Comparison of ENCODE assay signal across 13 cellular contexts in the genomic region with DNA sequence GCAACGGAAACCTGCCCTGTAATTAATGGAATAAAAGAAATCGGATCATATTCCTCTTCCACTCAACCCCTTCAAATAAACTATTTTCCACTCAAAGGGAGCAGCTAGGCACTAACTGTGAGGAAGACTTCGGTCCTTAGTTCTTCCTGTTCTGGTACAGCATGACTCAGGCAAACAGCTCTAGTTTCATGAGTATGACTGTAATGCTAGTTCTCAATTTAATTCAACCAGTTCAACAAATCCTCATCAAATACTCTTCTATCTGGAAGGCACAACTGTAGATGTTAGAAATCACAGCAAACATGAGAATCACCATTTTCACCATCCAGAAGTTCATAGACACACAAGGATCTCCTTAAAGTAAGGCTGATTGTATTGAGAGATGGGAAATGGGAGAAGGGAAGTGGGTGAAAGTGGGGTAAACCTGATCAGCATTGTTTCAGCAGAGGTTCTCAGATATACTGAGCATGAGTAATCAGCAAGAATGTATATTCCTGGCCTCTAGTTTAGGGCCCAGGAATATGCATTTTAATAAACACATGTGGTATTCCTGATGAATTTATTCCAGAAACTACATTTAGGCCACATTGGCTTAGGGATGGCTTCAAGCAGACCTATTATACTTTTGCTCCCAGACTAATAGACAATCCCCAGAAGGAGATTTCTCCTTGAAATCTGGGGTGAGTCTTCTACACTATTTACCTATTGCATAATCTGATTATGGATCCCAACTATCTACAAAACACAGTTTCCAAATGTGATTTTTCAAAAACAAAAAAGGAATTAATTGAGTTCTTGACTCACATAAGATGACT.
A peak's percentile ranks its signal among the peaks of the same experiment; 100 is the strongest.
DNase-seq lines count a peak whose midpoint lies in the region; ATAC-seq, FAIRE-seq and TF ChIP-seq lines count a peak whose summit lies in the region.
"Had no signal": no experiment of that assay in that cellular context is flagged by ENCODE, and none has a peak within 500 bp of the region (broad histone marks: within the 10 kb centered on the region; RNA-seq: fewer than 3 reads in every experiment).

No MANE protein-coding gene starts in this region.

- DNase-seq in GM12891 (ENCODE audit: insufficient read length, low spot score): no peak
- DNase-seq in HT1080 (ENCODE audit: low read depth): peak; percentile 69
- peak; percentile 51 for DNase-seq in astrocyte of the spinal cord (ENCODE audit: low read depth, low spot score)
- DNase-seq in GM10248 (ENCODE audit: extremely low spot score): no peak
- no peak for DNase-seq in natural killer cell treated with Interleukin-12 subunit alpha and Interleukin-12 subunit beta and Interleukin-15 and Interleukin-18, amount 100 ng/mL, for 72 hours (ENCODE audit: low spot score)
- DNase-seq: activated CD4-positive, alpha-beta T cell treated with anti-CD3 and anti-CD28 coated beads, Interleukin-2, amount 10 ng/mL, durations not matched to agents 7 days and 5 days; Kasumi-1; stimulated activated CD4-positive, alpha-beta T cell treated with anti-CD3 and anti-CD28 coated beads, Interleukin-2, amount 100 ng/mL, for 24 hours had no signal

- peaks cover 20% of the 10 kb centered on the region for H3K4me1 ChIP-seq in mucosa of stomach (ENCODE audit: control insufficient read depth, insufficient read depth, low read length)

- H3K36me3 ChIP-seq in mucosa of stomach (ENCODE audit: control insufficient read depth, insufficient read depth, low read length): no peaks in the 10 kb centered on the region
- H3K36me3 ChIP-seq: thoracic aorta had no signal

- H3K9me3 Mint-ChIP-seq in natural killer cell treated with Interleukin-12 subunit alpha and Interleukin-12 subunit beta and Interleukin-15 and Interleukin-18, amount 100 ng/mL, for 72 hours: no peaks in the 10 kb centered on the region
- H3K9me3 Mint-ChIP-seq: activated CD4-positive, alpha-beta T cell treated with anti-CD3 and anti-CD28 coated beads, Interleukin-2, amount 10 ng/mL, durations not matched to agents 7 days and 5 days had no signal

- POLR2A ChIA-PET in GM10248 (lab: Yijun Ruan, JAX): no interaction called here

- H3K36me3 Mint-ChIP-seq in natural killer cell treated with Interleukin-12 subunit alpha and Interleukin-12 subunit beta and Interleukin-15 and Interleukin-18, amount 100 ng/mL, for 72 hours: no peaks in the 10 kb centered on the region

- TF ChIP-seq POLR2A in GM12891 (IDR thresholded peaks at IDR 0.05; ENCODE audit: low read depth, low read length): no peak

- H3K4me3 ChIP-seq in astrocyte of the spinal cord (ENCODE audit: low read depth, low read length) (no peak overlapping the region), mucosa of stomach (ENCODE audit: low read length) (no peak overlapping the region)
- H3K4me3 ChIP-seq: thoracic aorta had no signal

- H3K9me3 ChIP-seq in mucosa of stomach (ENCODE audit: control insufficient read depth, low read length): no peaks in the 10 kb centered on the region
- H3K9me3 ChIP-seq: thoracic aorta had no signal

- H3K4me3 Mint-ChIP-seq in natural killer cell treated with Interleukin-12 subunit alpha and Interleukin-12 subunit beta and Interleukin-15 and Interleukin-18, amount 100 ng/mL, for 72 hours: no peak overlapping the region
- H3K4me3 Mint-ChIP-seq: activated CD4-positive, alpha-beta T cell treated with anti-CD3 and anti-CD28 coated beads, Interleukin-2, amount 10 ng/mL, durations not matched to agents 7 days and 5 days had no signal

- no peak overlapping the region for H3K27ac Mint-ChIP-seq in natural killer cell treated with Interleukin-12 subunit alpha and Interleukin-12 subunit beta and Interleukin-15 and Interleukin-18, amount 100 ng/mL, for 72 hours
- H3K27ac Mint-ChIP-seq: activated CD4-positive, alpha-beta T cell treated with anti-CD3 and anti-CD28 coated beads, Interleukin-2, amount 10 ng/mL, durations not matched to agents 7 days and 5 days had no signal

- H3K4me1 Mint-ChIP-seq in natural killer cell treated with Interleukin-12 subunit alpha and Interleukin-12 subunit beta and Interleukin-15 and Interleukin-18, amount 100 ng/mL, for 72 hours (ENCODE audit: low read depth in 2 of 2): peaks cover 0 to 4% of the 10 kb centered on the region in 2 donors
- H3K4me1 Mint-ChIP-seq: activated CD4-positive, alpha-beta T cell treated with anti-CD3 and anti-CD28 coated beads, Interleukin-2, amount 10 ng/mL, durations not matched to agents 7 days and 5 days had no signal

- H3K27me3 Mint-ChIP-seq in natural killer cell treated with Interleukin-12 subunit alpha and Interleukin-12 subunit beta and Interleukin-15 and Interleukin-18, amount 100 ng/mL, for 72 hours: no peaks in the 10 kb centered on the region
- H3K27me3 Mint-ChIP-seq: activated CD4-positive, alpha-beta T cell treated with anti-CD3 and anti-CD28 coated beads, Interleukin-2, amount 10 ng/mL, durations not matched to agents 7 days and 5 days had no signal

- in situ Hi-C loops in astrocyte of the spinal cord (cut with HindIII; ENCODE audit: low sequenced_read_pairs): no loop called here

- CTCF ChIA-PET in GM10248 (lab: Yijun Ruan, JAX): interaction anchor here (0.8 to 1.3 kb wide), 4 partner anchors 22 to 60 kb away, joined by 3 to 4 read pairs (median 3); no protein-coding TSS in a partner anchor

- H3K9ac ChIP-seq in mucosa of stomach (ENCODE audit: low read length): peak overlapping the region; percentile 25

- ATAC-seq in GM18519 (IDR thresholded peaks at IDR 0.05; ENCODE audit: low FRiP score, unreplicated experiment): no peak
- ATAC-seq in natural killer cell treated with Interleukin-12 subunit alpha and Interleukin-12 subunit beta and Interleukin-15 and Interleukin-18, amount 100 ng/mL, for 72 hours: no peak
- ATAC-seq in HG02840 (IDR thresholded peaks at IDR 0.05; ENCODE audit: low FRiP score, unreplicated experiment): no peak

- TF ChIP-seq CTCF in astrocyte of the spinal cord (IDR thresholded peaks at IDR 0.05; ENCODE audit: low read depth, low read length) (no peak), GM10248 (IDR thresholded peaks at IDR 0.05; ENCODE audit: control extremely low read depth, extremely low read depth, low read depth, missing control alignments) (no peak)

- FAIRE-seq in GM12891 (lab: Jason Lieb, UNC): peak; percentile 82
- FAIRE-seq: G401.6 had no signal

- H3K27me3 ChIP-seq in mucosa of stomach (ENCODE audit: control insufficient read depth, insufficient read depth, low read length): no peaks in the 10 kb centered on the region

TF ChIP-seq in GM12891, 5 proteins besides CTCF, POLR2A, EP300 and RAD21:
- TF ChIP-seq PAX5 (IDR thresholded peaks at IDR 0.05; ENCODE audit: insufficient read depth, low read length, severe bottlenecking): no peak
- TF ChIP-seq SPI1 (IDR thresholded peaks at IDR 0.05; ENCODE audit: low read depth, low read length): peak; percentile 63
- no peak for TF ChIP-seq TAF1 (IDR thresholded peaks at IDR 0.05; ENCODE audit: low read depth, low read length)
- no peak for TF ChIP-seq POU2F2 (IDR thresholded peaks at IDR 0.05; ENCODE audit: low read depth, low read length)
- TF ChIP-seq POLR2AphosphoS5 (IDR thresholded peaks at IDR 0.05; ENCODE audit: low read depth, low read length): no peak

Comparison
In these comparisons a context has a peak if more than half of its experiments do, and no peak if none do; other contexts are left out.
1. DNase-seq: peak in HT1080 (single experiment) and astrocyte of the spinal cord (single experiment); none in GM12891 (single experiment), GM10248 (single experiment) and natural killer cell treated with Interleukin-12 subunit alpha and Interleukin-12 subunit beta and Interleukin-15 and Interleukin-18, amount 100 ng/mL, for 72 hours (single experiment).